19 cellular contexts compared by ENCODE assay signal in the genomic region with DNA sequence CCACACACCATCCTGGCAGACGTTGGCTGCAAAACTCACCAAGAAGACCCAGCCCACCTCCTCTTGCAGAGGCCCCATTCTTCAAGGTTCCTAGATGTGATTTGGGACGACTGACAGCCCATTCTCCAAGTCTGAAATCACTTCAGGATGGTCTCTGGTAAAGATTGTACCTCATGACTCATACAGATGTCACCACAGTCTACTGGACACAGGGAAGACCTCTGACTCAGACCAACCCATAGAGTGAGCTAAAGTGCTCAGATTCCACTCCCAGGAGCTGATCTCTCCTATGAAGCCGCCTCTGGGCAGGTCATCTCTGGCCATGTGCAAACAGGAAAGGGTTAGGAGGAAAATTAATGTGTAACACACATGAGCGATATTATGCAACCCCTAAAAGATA.
"Had no signal": no experiment of that assay in that cellular context is flagged by ENCODE, and none has a peak within 500 bp of the region (broad histone marks: within the 10 kb centered on the region; RNA-seq: fewer than 3 reads in every experiment).

No MANE protein-coding gene starts in this region.

- H3K9me3 ChIP-seq: thyroid gland, uterus had no signal

- DNase-seq: activated CD4-positive, alpha-beta T cell treated with anti-CD3 and anti-CD28 coated beads, Interleukin-2, amount 50 U/mL, for 4 hours; activated naive CD4-positive, alpha-beta T cell treated with anti-CD3 and anti-CD28 coated beads, Interleukin-2, amount 50 U/mL, for 16 hours; activated T-cell treated with anti-CD3 and anti-CD28 coated beads, Interleukin-2, amount 50 U/mL, for 1 hour; dermis blood vessel endothelial cell; left ventricle myocardium superior; natural killer cell; retina; stimulated activated CD4-positive, alpha-beta T cell treated with anti-CD3 and anti-CD28 coated beads, Interleukin-2, amount 100 ng/mL, for 48 hours; stimulated activated naive B cell treated with anti-CD40 and anti-IgM and Interleukin-4, amounts not matched to agents 10 μg/mL and 1 μg/mL and 100 μg/mL, for 72 hours; T1000; thyroid gland; uterus had no signal

- H3K27ac Mint-ChIP-seq: activated T-helper 2 cell treated with anti-CD3 and anti-CD28 coated beads, Interferon-gamma antibody, Interleukin-2, Interleukin-4, amounts not matched to agents 10 μg/mL and 5 μg/mL and 100 μg/mL, durations not matched to agents 14 hours and 24 hours and 36 hours; memory B cell; natural killer cell; stimulated activated naive B cell treated with anti-CD40 and anti-IgM and Interleukin-4, amounts not matched to agents 10 μg/mL and 1 μg/mL and 100 μg/mL, for 72 hours had no signal

- H3K79me2 ChIP-seq: hepatocyte had no signal

- H3K4me3 Mint-ChIP-seq: memory B cell; natural killer cell; stimulated activated naive B cell treated with anti-CD40 and anti-IgM and Interleukin-4, amounts not matched to agents 10 μg/mL and 1 μg/mL and 100 μg/mL, for 72 hours had no signal

- H3K36me3 Mint-ChIP-seq: memory B cell; natural killer cell; stimulated activated naive B cell treated with anti-CD40 and anti-IgM and Interleukin-4, amounts not matched to agents 10 μg/mL and 1 μg/mL and 100 μg/mL, for 72 hours had no signal

- FAIRE-seq: astrocyte, keratinocyte had no signal

- H3K4me1 Mint-ChIP-seq: memory B cell; natural killer cell; stimulated activated naive B cell treated with anti-CD40 and anti-IgM and Interleukin-4, amounts not matched to agents 10 μg/mL and 1 μg/mL and 100 μg/mL, for 72 hours had no signal

- H3K4me3 ChIP-seq: hepatocyte, thyroid gland, uterus had no signal

- H3K4me1 ChIP-seq: thyroid gland, uterus had no signal

- H3K27me3 Mint-ChIP-seq: memory B cell; stimulated activated naive B cell treated with anti-CD40 and anti-IgM and Interleukin-4, amounts not matched to agents 10 μg/mL and 1 μg/mL and 100 μg/mL, for 72 hours had no signal

- H3K9me3 Mint-ChIP-seq: activated T-helper 2 cell treated with anti-CD3 and anti-CD28 coated beads, Interferon-gamma antibody, Interleukin-2, Interleukin-4, amounts not matched to agents 10 μg/mL and 5 μg/mL and 100 μg/mL, durations not matched to agents 14 hours and 24 hours and 36 hours had no signal

- ATAC-seq: activated CD4-positive, CD25-positive, alpha-beta regulatory T cell treated with anti-CD3 and anti-CD28 coated beads, Interleukin-2, amount 50 U/mL, for 24 hours; left ventricle myocardium superior; natural killer cell; stimulated activated naive B cell treated with anti-CD40 and anti-IgM and Interleukin-4, amounts not matched to agents 10 μg/mL and 1 μg/mL and 100 μg/mL, for 72 hours had no signal

- H3K4me2 ChIP-seq: hepatocyte had no signal

- H3K27me3 ChIP-seq: hepatocyte, thyroid gland, uterus had no signal

- H2AFZ ChIP-seq: hepatocyte had no signal

- H3K27ac ChIP-seq: epithelial cell of prostate, hepatocyte, thyroid gland, uterus had no signal
